Comparison of ENCODE assay signal across 10 cellular contexts in genomic region chr3:156705761-156706631, GRCh38. TPM values are rescaled to one million over a fixed set of nuclear protein-coding genes. Genes with fewer than 3 reads are reported as not detected.
DNase-seq lines count a peak whose midpoint lies in the region; ATAC-seq, FAIRE-seq and TF ChIP-seq lines count a peak whose summit lies in the region.
"Had no signal": no experiment of that assay in that cellular context is flagged by ENCODE, and none has a peak within 500 bp of the region (broad histone marks: within the 10 kb centered on the region; RNA-seq: fewer than 3 reads in every experiment).

No MANE protein-coding gene starts in this region.

- H3K27ac ChIP-seq in pancreas (peak overlapping the region in 2 of 4 donors; percentile 24 to 51), right atrium auricular region (no peak overlapping the region)

- FAIRE-seq in pancreas (lab: Jason Lieb, UNC) = no peak

- intact Hi-C loops in pancreas (cut with DNase I) = no loop called here
- intact Hi-C loops in sciatic nerve (cut with DNase I) = no loop called here

- H3K36me3 ChIP-seq in pancreas (peaks cover 3 to 22% (median 14%) of the 10 kb centered on the region in 3 donors), right atrium auricular region (peaks cover 53% of the 10 kb centered on the region)

- H3K4me1 ChIP-seq in pancreas = peaks cover 0 to 15% (median 3%) of the 10 kb centered on the region in 3 donors
- H3K4me1 ChIP-seq in right atrium auricular region = no peaks in the 10 kb centered on the region

- TF ChIP-seq CTCF in pancreas (IDR thresholded peaks at IDR 0.05) (no peak), right atrium auricular region (IDR thresholded peaks at IDR 0.05) (no peak)

- peak; percentile 63 for DNase-seq in OCI-M1 (lab: John Stamatoyannopoulos, UW)
- DNase-seq in pancreas = peak in 3 of 6 donors; percentile 14 to 24 (median 23)
- DNase-seq in DMS79 (lab: John Stamatoyannopoulos, UW) = no peak
- DNase-seq in cortex of kidney (lab: John Stamatoyannopoulos, UW) = no peak
- DNase-seq in right atrium auricular region (ENCODE audit: low spot score) = no peak
- no peak for DNase-seq in sciatic nerve (ENCODE audit: low spot score)
- DNase-seq: activated CD4-positive, alpha-beta T cell treated with anti-CD3 and anti-CD28 coated beads, Interleukin-2, amount 50 U/mL, for 4 hours; NCI-H2029 treated with DMSO at 0.1 percent for 48 hours had no signal

- ATAC-seq in GM19328 (IDR thresholded peaks at IDR 0.05; ENCODE audit: unreplicated experiment) = peak; percentile 59
- peak; percentile 78 for ATAC-seq in HG02885 (IDR thresholded peaks at IDR 0.05; ENCODE audit: poor library complexity, unreplicated experiment)
- ATAC-seq in pancreas = peak; percentile 57 to 72 (median 60)
- no peak for ATAC-seq in sciatic nerve

- no peak overlapping the region for H3K4me3 ChIP-seq in pancreas
- no peak overlapping the region for H3K4me3 ChIP-seq in right atrium auricular region

- no peaks in the 10 kb centered on the region for H3K9me3 ChIP-seq in pancreas
- H3K9me3 ChIP-seq in right atrium auricular region = no peaks in the 10 kb centered on the region

- 50 to 58% methylated on average over 3 of the region's 3 CpGs for WGBS in pancreas, 2 donors

- H3K27me3 ChIP-seq in pancreas (no peaks in the 10 kb centered on the region), right atrium auricular region (no peaks in the 10 kb centered on the region)

RNA-seq across cellular contexts. Expression of gene TIPARP, which starts 31.6 kb away (rescaled TPM):
- total RNA-seq in pancreas = 10 to 100 TPM in 4 of 6 donors, 1 to 10 TPM in 2; 7.4 to 15.0 (median 10.3) TPM
- polyA plus RNA-seq in pancreas = 1 to 10 TPM; 6.0 to 8.7 TPM
- total RNA-seq in right atrium auricular region = 10 to 100 TPM; 39.9 to 47.2 TPM
- 25.7 TPM for total RNA-seq in sciatic nerve
